ENCODE assay signal across 24 cellular contexts in the genomic region with DNA sequence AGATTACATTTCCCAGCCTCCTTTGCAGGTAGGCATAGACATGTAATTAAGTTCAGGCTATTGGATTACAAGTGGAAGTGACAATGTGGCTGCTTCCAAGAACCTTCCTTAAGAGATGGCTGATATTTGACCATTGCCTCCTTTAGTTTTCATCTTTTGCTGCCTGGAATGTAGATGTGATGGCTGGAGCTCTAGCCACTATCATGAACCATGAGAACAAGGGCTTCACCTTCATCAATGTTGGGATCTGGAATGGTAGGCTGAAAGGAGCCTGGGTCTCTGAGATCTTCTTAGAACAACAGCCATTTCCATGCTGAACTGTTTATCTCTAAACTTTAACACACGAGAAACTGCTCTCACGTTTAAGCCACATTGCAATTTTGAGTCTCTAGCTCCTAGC.
"Had no signal": no experiment of that assay in that cellular context is flagged by ENCODE, and none has a peak within 500 bp of the region (broad histone marks: within the 10 kb centered on the region; RNA-seq: fewer than 3 reads in every experiment).

No MANE protein-coding gene starts in this region.

- H3K27me3 ChIP-seq: MG63, SJSA1 had no signal

- H3K4me1 ChIP-seq: SJSA1 had no signal

- H3K9me3 ChIP-seq: SJSA1 had no signal

- H3K4me3 Mint-ChIP-seq: IgD-negative memory B cell had no signal

- FAIRE-seq: HTR-8/SVneo, RCC 7860 had no signal

- H3K27ac ChIP-seq: HL-60, SJSA1, SK-N-MC had no signal

- H3K36me3 ChIP-seq: MG63, SJSA1 had no signal

- H3K4me3 ChIP-seq: MG63, SJSA1, SK-N-MC had no signal

- DNase-seq: Karpas-422, KBM-7, MG63, NCI-H1092, NCI-H1105 treated with DMSO at 0.1 percent for 48 hours, NCI-H1417 treated with DMSO at 0.1 percent for 48 hours, NCI-H146, NCI-H1694 treated with DMSO at 0.1 percent for 48 hours, NCI-H1930, NCI-H2081, NCI-H2107, NCI-H2227 treated with DMSO at 0.1 percent for 48 hours, NCI-H524, NCI-H69, NCI-H774, Right ventricle myocardium superior, RPMI8226, SIG-M5 had no signal

- H3K27ac Mint-ChIP-seq: IgD-negative memory B cell had no signal
